8 cellular contexts compared by ENCODE assay signal in genomic region chr1:2585318-2586092, GRCh38. TPM values are rescaled to one million over a fixed set of nuclear protein-coding genes. Genes with fewer than 3 reads are reported as not detected.
DNase-seq lines count a peak whose midpoint lies in the region; ATAC-seq and TF ChIP-seq lines count a peak whose summit lies in the region.

No MANE protein-coding gene starts in this region.

- H3K36me3 ChIP-seq in mucosa of rectum (ENCODE audit: control insufficient read depth in 2 of 2, insufficient read depth in 2 of 2, low read length in 2 of 2) = peaks cover 4 to 9% of the 10 kb centered on the region in 2 donors

- peak; percentile 29 for ATAC-seq in HG02798 (IDR thresholded peaks at IDR 0.05; ENCODE audit: poor library complexity, unreplicated experiment)
- ATAC-seq in stimulated activated effector memory CD8-positive, alpha-beta T cell treated with anti-CD3 and anti-CD28 coated beads, Interleukin-12 subunit alpha, Interleukin-12 subunit beta, amount 100 ng/mL, for 72 hours = peak; percentile 61
- no peak for ATAC-seq in GM18858 (IDR thresholded peaks at IDR 0.05; ENCODE audit: unreplicated experiment)

- peaks cover 51% of the 10 kb centered on the region for H3K4me1 Mint-ChIP-seq in stimulated activated effector memory CD8-positive, alpha-beta T cell treated with anti-CD3 and anti-CD28 coated beads, Interleukin-12 subunit alpha, Interleukin-12 subunit beta, amount 100 ng/mL, for 72 hours

- H3K27ac ChIP-seq in mucosa of rectum (ENCODE audit: low read depth in 2 of 2, low read length in 2 of 2) = peak overlapping the region; percentile 98 to 99

- H3K36me3 Mint-ChIP-seq in stimulated activated effector memory CD8-positive, alpha-beta T cell treated with anti-CD3 and anti-CD28 coated beads, Interleukin-12 subunit alpha, Interleukin-12 subunit beta, amount 100 ng/mL, for 72 hours = peaks cover 17% of the 10 kb centered on the region

- TF ChIP-seq CTCF in GM12875 (IDR thresholded peaks at IDR 0.05; ENCODE audit: borderline replicate concordance, insufficient read depth, low read depth, low read length) (no peak), epithelial cell of proximal tubule (conservative IDR thresholded peaks at IDR 0.05; ENCODE audit: low read depth, low read length) (no peak)

- H3K27me3 ChIP-seq in mucosa of rectum (ENCODE audit: control insufficient read depth in 2 of 2, insufficient read depth in 2 of 2, low read length in 2 of 2) = no peaks in the 10 kb centered on the region

- peak overlapping the region; percentile 75 to 98 for H3K9ac ChIP-seq in mucosa of rectum (ENCODE audit: low read depth in 1 of 2, low read length in 2 of 2)

- DNase-seq in NOMO-1 treated with dmso at 0.1 percent for 144 hours (lab: John Stamatoyannopoulos, UW; ENCODE audit: unreplicated experiment) (peak; percentile 91), activated T-cell treated with anti-CD3 and anti-CD28 coated beads for 1 hour (ENCODE audit: low read depth) (peak; percentile 53), epithelial cell of proximal tubule (ENCODE audit: low read depth) (no peak)
- DNase-seq in stimulated activated effector memory CD8-positive, alpha-beta T cell treated with anti-CD3 and anti-CD28 coated beads, Interleukin-12 subunit alpha, Interleukin-12 subunit beta, amount 100 ng/mL, for 72 hours (ENCODE audit: low spot score in 2 of 2) = peak; percentile 47 to 82

- H3K4me3 ChIP-seq in GM12875 (ENCODE audit: low read depth, low read length) = peak overlapping the region; percentile 79
- H3K4me3 ChIP-seq in epithelial cell of proximal tubule (ENCODE audit: low read depth, low read length) = peak overlapping the region; percentile 85
- peak overlapping the region; percentile 61 to 91 for H3K4me3 ChIP-seq in mucosa of rectum (ENCODE audit: low read length in 2 of 2)

- H3K9me3 ChIP-seq in mucosa of rectum (ENCODE audit: control insufficient read depth in 2 of 2, low read length in 2 of 2) = no peaks in the 10 kb centered on the region

- peak overlapping the region; percentile 91 for H3K4me3 Mint-ChIP-seq in stimulated activated effector memory CD8-positive, alpha-beta T cell treated with anti-CD3 and anti-CD28 coated beads, Interleukin-12 subunit alpha, Interleukin-12 subunit beta, amount 100 ng/mL, for 72 hours

- peaks cover 23 to 32% of the 10 kb centered on the region in 2 donors for H3K4me1 ChIP-seq in mucosa of rectum (ENCODE audit: control insufficient read depth in 2 of 2, insufficient read depth in 2 of 2, low read length in 2 of 2)

- peak overlapping the region; percentile 93 for H3K27ac Mint-ChIP-seq in stimulated activated effector memory CD8-positive, alpha-beta T cell treated with anti-CD3 and anti-CD28 coated beads, Interleukin-12 subunit alpha, Interleukin-12 subunit beta, amount 100 ng/mL, for 72 hours

- H3K9me3 Mint-ChIP-seq in stimulated activated effector memory CD8-positive, alpha-beta T cell treated with anti-CD3 and anti-CD28 coated beads, Interleukin-12 subunit alpha, Interleukin-12 subunit beta, amount 100 ng/mL, for 72 hours = no peaks in the 10 kb centered on the region

RNA-seq across cellular contexts. Expression of gene PRXL2B, which starts 1.1 kb away (rescaled TPM):
- 35.4 and 72.2 TPM in 2 replicates for total RNA-seq in epithelial cell of proximal tubule

RNA-seq across cellular contexts. Expression of gene TNFRSF14, which starts 29.3 kb away (rescaled TPM):
- total RNA-seq in epithelial cell of proximal tubule = 2.7 and 5.8 TPM in 2 replicates

RNA-seq across cellular contexts. Expression of gene MMEL1, which starts 47.3 kb away (rescaled TPM):
- total RNA-seq in epithelial cell of proximal tubule = not detected in 2 replicates

RNA-seq across cellular contexts. Expression of gene HES5, which starts 55.4 kb away (rescaled TPM):
- 0.14 TPM in 1 of 2 replicates, not detected in the other for total RNA-seq in epithelial cell of proximal tubule

RNA-seq across cellular contexts. Expression of gene PANK4, which starts 59.1 kb away (rescaled TPM):
- total RNA-seq in epithelial cell of proximal tubule = 29.8 and 36.0 TPM in 2 replicates
